ENCODE assay signal across 19 cellular contexts in the genomic region with DNA sequence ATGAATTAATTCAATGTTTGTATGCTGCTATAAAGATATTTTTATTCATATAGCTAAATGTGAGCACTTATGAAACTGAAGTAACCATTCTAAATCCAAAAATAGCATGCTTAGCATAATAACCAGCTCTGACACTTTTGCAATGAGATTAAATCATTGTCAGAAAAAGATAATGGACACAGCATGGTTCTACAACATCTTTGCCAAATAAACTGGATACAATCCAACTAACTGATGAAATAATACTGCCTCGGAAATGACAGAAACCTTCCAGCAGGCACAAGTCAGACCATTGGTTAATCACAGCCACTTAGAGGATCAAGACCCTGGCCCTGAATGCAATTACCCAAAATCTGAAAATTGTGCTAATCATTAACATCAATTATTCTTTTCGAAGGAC.
"Had no signal": no experiment of that assay in that cellular context is flagged by ENCODE, and none has a peak within 500 bp of the region (broad histone marks: within the 10 kb centered on the region; RNA-seq: fewer than 3 reads in every experiment).

No MANE protein-coding gene starts in this region.

- DNase-seq: cortex of kidney; dorsolateral prefrontal cortex; effector CD8-positive, alpha-beta T cell; foreskin melanocyte; heart left ventricle; hippocampal formation; kidney glomerular epithelial cell; mesendoderm; naive B cell; occipital lobe; pancreas; retina; right lobe of liver; stimulated activated CD4-positive, alpha-beta T cell treated with anti-CD3 and anti-CD28 coated beads, Interleukin-4, amount 100 ng/mL, for 1 hour; stimulated activated CD8-positive, alpha-beta memory T cell treated with anti-CD3 and anti-CD28 coated beads, Interleukin-4, amount 100 ng/mL, for 48 hours; testis; upper lobe of right lung had no signal

- FAIRE-seq: pancreas had no signal

- H3K4me3 ChIP-seq: dorsolateral prefrontal cortex, heart left ventricle, pancreas, right lobe of liver, testis, tibial nerve, upper lobe of right lung, vagina had no signal
